ENCODE assay signal across 19 cellular contexts in genomic region chr14:99653618-99654017, GRCh38. TPM values are rescaled to one million over a fixed set of nuclear protein-coding genes. Genes with fewer than 3 reads are reported as not detected.
A peak's percentile ranks its signal among the peaks of the same experiment; 100 is the strongest.
DNase-seq lines count a peak whose midpoint lies in the region; ATAC-seq and TF ChIP-seq lines count a peak whose summit lies in the region.
"Had no signal": no experiment of that assay in that cellular context is flagged by ENCODE, and none has a peak within 500 bp of the region (broad histone marks: within the 10 kb centered on the region; RNA-seq: fewer than 3 reads in every experiment).

No MANE protein-coding gene starts in this region.

- H3K27me3 ChIP-seq in endodermal cell (ENCODE audit: control insufficient read depth, insufficient read depth, low read length, poor library complexity, severe bottlenecking) (peaks cover 3% of the 10 kb centered on the region), osteoblast (ENCODE audit: insufficient read depth, low read length) (no peaks in the 10 kb centered on the region)
- H3K27me3 ChIP-seq in CD8-positive, alpha-beta memory T cell (ENCODE audit: insufficient read depth, low read length, poor library complexity, severe bottlenecking), result peaks cover 18% of the 10 kb centered on the region

- H3K4me2 ChIP-seq in osteoblast (ENCODE audit: insufficient read depth, low read length), result no peak overlapping the region

- H3K4me1 Mint-ChIP-seq in endodermal cell (peaks cover 6% of the 10 kb centered on the region), nephron progenitor cell (peaks cover 12% of the 10 kb centered on the region)
- H3K4me1 Mint-ChIP-seq in CD8-positive, alpha-beta memory T cell, result no peaks in the 10 kb centered on the region
- H3K4me1 Mint-ChIP-seq: CD14-positive monocyte; CD4-positive, CD25-positive, alpha-beta regulatory T cell had no signal

- H3K9me3 ChIP-seq in endodermal cell (ENCODE audit: control insufficient read depth, low read length) (no peaks in the 10 kb centered on the region), osteoblast (ENCODE audit: low read depth, low read length) (no peaks in the 10 kb centered on the region)
- H3K9me3 ChIP-seq in CD8-positive, alpha-beta memory T cell (ENCODE audit: low read length), result no peaks in the 10 kb centered on the region
- H3K9me3 ChIP-seq: BE2C; BLaER1 treated with 17β-estradiol and CSF1 and Interleukin-3, amounts not matched to agents 10 nM and 100 nM; Caco-2 had no signal

- CTCF ChIA-PET in CD8-positive, alpha-beta memory T cell (lab: Charles Lee), result no interaction called here

- DNase-seq in endodermal cell (no peak), nephron progenitor cell (no peak), osteoblast (ENCODE audit: insufficient read length, low spot score, missing footprints) (peak; percentile 68), SIG-M5 (lab: John Stamatoyannopoulos, UW) (no peak)
- DNase-seq in activated effector memory CD4-positive, alpha-beta T cell treated with Interleukin-2 at 50 U/mL for 16 hours, result no peak
- no peak for DNase-seq in CD8-positive, alpha-beta memory T cell
- DNase-seq: 8988T; BE2C; Caco-2; CD4-positive, alpha-beta memory T cell; CD4-positive, CD25-positive, alpha-beta regulatory T cell; DMS79 treated with DMSO at 0.1 percent for 48 hours; GF-D8 had no signal

- H3K27ac ChIP-seq in C4-2B (peak overlapping the region; percentile 49), endodermal cell (ENCODE audit: low read depth, low read length) (no peak overlapping the region), osteoblast (ENCODE audit: low read depth, low read length) (no peak overlapping the region)
- no peak overlapping the region for H3K27ac ChIP-seq in CD8-positive, alpha-beta memory T cell (ENCODE audit: low read depth, low read length)
- H3K27ac ChIP-seq: BLaER1 treated with 17β-estradiol and CSF1 and Interleukin-3, amounts not matched to agents 10 nM and 100 nM had no signal

- 98 to 100% methylated on average over 3 of the region's 4 CpGs for WGBS in endodermal cell (ENCODE audit: insufficient coverage in 1 of 2, insufficient read length in 1 of 2), 2 experiments

- H3K36me3 Mint-ChIP-seq in endodermal cell (ENCODE audit: low read depth) (no peaks in the 10 kb centered on the region), nephron progenitor cell (ENCODE audit: low read depth) (no peaks in the 10 kb centered on the region)
- peaks cover 0 to 3% (median 0%) of the 10 kb centered on the region in 3 donors for H3K36me3 Mint-ChIP-seq in CD8-positive, alpha-beta memory T cell
- H3K36me3 Mint-ChIP-seq: CD14-positive monocyte; CD4-positive, alpha-beta memory T cell; CD4-positive, CD25-positive, alpha-beta regulatory T cell had no signal

- peak overlapping the region; percentile 23 for H3K27ac Mint-ChIP-seq in endodermal cell
- H3K27ac Mint-ChIP-seq in nephron progenitor cell, result peak overlapping the region; percentile 21
- no peak overlapping the region for H3K27ac Mint-ChIP-seq in CD8-positive, alpha-beta memory T cell
- H3K27ac Mint-ChIP-seq: CD14-positive monocyte; CD4-positive, CD25-positive, alpha-beta regulatory T cell had no signal

- H3K4me3 ChIP-seq in endodermal cell (ENCODE audit: low read length), result no peak overlapping the region
- H3K4me3 ChIP-seq in osteoblast (ENCODE audit: insufficient read depth, low read length), result no peak overlapping the region
- no peak overlapping the region for H3K4me3 ChIP-seq in CD8-positive, alpha-beta memory T cell (ENCODE audit: low read length)
- H3K4me3 ChIP-seq: BLaER1 treated with 17β-estradiol and CSF1 and Interleukin-3, amounts not matched to agents 10 nM and 100 nM had no signal

- H3K79me2 ChIP-seq in osteoblast (ENCODE audit: insufficient read depth, low read length), result peaks cover 3% of the 10 kb centered on the region

- H3K9me3 Mint-ChIP-seq in endodermal cell, result no peaks in the 10 kb centered on the region
- H3K9me3 Mint-ChIP-seq in nephron progenitor cell, result no peaks in the 10 kb centered on the region
- no peaks in the 10 kb centered on the region for H3K9me3 Mint-ChIP-seq in CD8-positive, alpha-beta memory T cell

- no peak for ATAC-seq in GM19328 (IDR thresholded peaks at IDR 0.05; ENCODE audit: unreplicated experiment)

- no peak overlapping the region for H3K9ac ChIP-seq in endodermal cell (ENCODE audit: extremely low read depth, low read length, poor library complexity, severe bottlenecking)

- peaks cover 9% of the 10 kb centered on the region for H4K20me1 ChIP-seq in osteoblast (ENCODE audit: insufficient read depth, low read length)
- H4K20me1 ChIP-seq: BLaER1 treated with 17β-estradiol and CSF1 and Interleukin-3, amounts not matched to agents 10 nM and 100 nM had no signal

- H3K27me3 Mint-ChIP-seq in endodermal cell (ENCODE audit: insufficient read depth), result peaks cover 17% of the 10 kb centered on the region
- H3K27me3 Mint-ChIP-seq in nephron progenitor cell (ENCODE audit: low read depth, poor library complexity), result peaks cover 40% of the 10 kb centered on the region
- peaks cover 34 to 55% of the 10 kb centered on the region in 2 donors for H3K27me3 Mint-ChIP-seq in CD8-positive, alpha-beta memory T cell

- H3K36me3 ChIP-seq in endodermal cell (ENCODE audit: control insufficient read depth, insufficient read depth, low read length) (no peaks in the 10 kb centered on the region), osteoblast (ENCODE audit: insufficient read depth, low read length) (no peaks in the 10 kb centered on the region)
- no peaks in the 10 kb centered on the region for H3K36me3 ChIP-seq in CD8-positive, alpha-beta memory T cell (ENCODE audit: insufficient read depth, low read length)
- H3K36me3 ChIP-seq: BE2C; BLaER1 treated with 17β-estradiol and CSF1 and Interleukin-3, amounts not matched to agents 10 nM and 100 nM had no signal

- no peak overlapping the region for H2AFZ ChIP-seq in osteoblast (ENCODE audit: low read length)

- POLR2A ChIA-PET in CD8-positive, alpha-beta memory T cell (lab: Charles Lee), result no interaction called here

- H3K4me3 Mint-ChIP-seq in endodermal cell (no peak overlapping the region), nephron progenitor cell (no peak overlapping the region)
- no peak overlapping the region for H3K4me3 Mint-ChIP-seq in CD8-positive, alpha-beta memory T cell
- H3K4me3 Mint-ChIP-seq: CD14-positive monocyte; CD4-positive, alpha-beta memory T cell; CD4-positive, CD25-positive, alpha-beta regulatory T cell had no signal

- H3K4me1 ChIP-seq in endodermal cell (ENCODE audit: control insufficient read depth, insufficient read depth, low read length) (peaks cover 2% of the 10 kb centered on the region), osteoblast (ENCODE audit: insufficient read depth, low read length) (peaks cover 17% of the 10 kb centered on the region)
- H3K4me1 ChIP-seq in CD8-positive, alpha-beta memory T cell (ENCODE audit: insufficient read depth, low read length), result no peaks in the 10 kb centered on the region
- H3K4me1 ChIP-seq: BE2C, Caco-2 had no signal

- TF ChIP-seq CTCF in C4-2B (conservative IDR thresholded peaks at IDR 0.05) (no peak), endodermal cell (conservative IDR thresholded peaks at IDR 0.05) (no peak), nephron progenitor cell (IDR thresholded peaks at IDR 0.05) (no peak), osteoblast (IDR thresholded peaks at IDR 0.05; ENCODE audit: extremely low read depth, low read depth, low read length) (no peak)

RNA-seq across cellular contexts. Expression of gene HHIPL1, which starts 8.7 kb away (rescaled TPM):
- total RNA-seq in endodermal cell, result 1 to 10 TPM; 3.0 to 3.4 TPM
- 1.8 TPM for polyA plus RNA-seq in endodermal cell (2013, experiment 1 of 2)
- polyA plus RNA-seq in endodermal cell (2013, experiment 2 of 2), result 2.3 TPM
- total RNA-seq in osteoblast, result 11.2 and 12.3 TPM in 2 replicates
- under 1 TPM in 1 of 2 experiments, not detected in 1; 0.04 TPM for total RNA-seq in CD8-positive, alpha-beta memory T cell
- polyA plus RNA-seq in CD8-positive, alpha-beta memory T cell, result not detected
- total RNA-seq: Calu3; CD4-positive, CD25-positive, alpha-beta regulatory T cell had no signal
- polyA plus RNA-seq: CD14-positive monocyte; CD4-positive, alpha-beta memory T cell had no signal

RNA-seq across cellular contexts. Expression of gene CYP46A1, which starts 30.5 kb away (rescaled TPM):
- under 1 TPM; 0.55 to 0.57 TPM for total RNA-seq in endodermal cell
- 4.1 TPM for polyA plus RNA-seq in endodermal cell (2013, experiment 1 of 2)
- 4.8 TPM for polyA plus RNA-seq in endodermal cell (2013, experiment 2 of 2)
- 0.36 and 0.59 TPM in 2 replicates for total RNA-seq in osteoblast
- total RNA-seq in CD8-positive, alpha-beta memory T cell, result under 1 TPM; 0.07 to 0.20 TPM
- not detected for polyA plus RNA-seq in CD8-positive, alpha-beta memory T cell
- total RNA-seq: A673; Calu3; CD4-positive, CD25-positive, alpha-beta regulatory T cell had no signal
- polyA plus RNA-seq: CD14-positive monocyte; CD4-positive, alpha-beta memory T cell; CD4-positive, CD25-positive, alpha-beta regulatory T cell had no signal

RNA-seq across cellular contexts. Expression of gene CCDC85C, which starts 49.6 kb away (rescaled TPM):
- 10 to 100 TPM; 32.8 to 45.8 TPM for total RNA-seq in endodermal cell
- 63.0 TPM for polyA plus RNA-seq in endodermal cell (2013, experiment 1 of 2)
- 64.5 TPM for polyA plus RNA-seq in endodermal cell (2013, experiment 2 of 2)
- total RNA-seq in osteoblast, result 3.2 and 3.6 TPM in 2 replicates
- total RNA-seq in CD8-positive, alpha-beta memory T cell, result 1 to 10 TPM; 4.2 to 5.3 TPM
- 1.2 TPM for polyA plus RNA-seq in CD8-positive, alpha-beta memory T cell

Comparison
In these comparisons a context has a peak if more than half of its experiments do, and no peak if none do; other contexts are left out.
1. H3K27ac Mint-ChIP-seq: peak in endodermal cell (single experiment) and nephron progenitor cell (single experiment); none in CD8-positive, alpha-beta memory T cell (0 of 8).